In genomic region chr1:230112131-230112701, GRCh38 we compare ENCODE assay signal across 9 cellular contexts. TPM values are rescaled to one million over a fixed set of nuclear protein-coding genes. Genes with fewer than 3 reads are reported as not detected.
DNase-seq lines count a peak whose midpoint lies in the region; ATAC-seq and TF ChIP-seq lines count a peak whose summit lies in the region.
"Had no signal": no experiment of that assay in that cellular context is flagged by ENCODE, and none has a peak within 500 bp of the region (broad histone marks: within the 10 kb centered on the region; RNA-seq: fewer than 3 reads in every experiment).

No MANE protein-coding gene starts in this region.

- H3F3A ChIP-seq in SK-N-SH (replicated peaks; ENCODE audit: insufficient read depth), result no peaks in the 10 kb centered on the region

- TF ChIP-seq RAD21 in SK-N-SH (IDR thresholded peaks at IDR 0.05; ENCODE audit: low read length), result no peak

- H3K4me3 ChIP-seq in SK-N-SH (ENCODE audit: low read depth in 2 of 2, low read length in 1 of 2) (no peak overlapping the region), prostate gland (no peak overlapping the region)

- no peaks in the 10 kb centered on the region for H3K9me3 Mint-ChIP-seq in activated CD4-positive, alpha-beta T cell treated with anti-CD3 and anti-CD28 coated beads for 36 hours (ENCODE audit: low read depth)

- TF ChIP-seq CTCF in SK-N-SH (IDR thresholded peaks at IDR 0.05) (no peak), prostate gland (IDR thresholded peaks at IDR 0.05) (no peak)

- peak overlapping the region; percentile 6 for H3K27ac Mint-ChIP-seq in activated CD4-positive, alpha-beta T cell treated with anti-CD3 and anti-CD28 coated beads for 36 hours

- TF ChIP-seq POLR2A in prostate gland (IDR thresholded peaks at IDR 0.05), result no peak

- peaks cover 23 to 48% of the 10 kb centered on the region in 2 experiments for H3K4me1 ChIP-seq in SK-N-SH (ENCODE audit: control insufficient read depth in 1 of 2, insufficient read depth in 2 of 2, low read depth in 1 of 2, low read length in 1 of 2)
- H3K4me1 ChIP-seq in prostate gland (replicated peaks), result no peaks in the 10 kb centered on the region

- H3K36me3 ChIP-seq in SK-N-SH (replicated peaks in 1 of 2; ENCODE audit: control insufficient read depth in 1 of 2, insufficient read depth in 2 of 2, low read length in 1 of 2), result peaks cover 0 to 8% of the 10 kb centered on the region in 2 experiments
- no peaks in the 10 kb centered on the region for H3K36me3 ChIP-seq in prostate gland

- H3K4me2 ChIP-seq in SK-N-SH, result 0 out of 2 replicates have a peak overlapping the region, but pooled peaks have one; percentile 5

- DNase-seq in activated CD4-positive, alpha-beta T cell treated with anti-CD3 and anti-CD28 coated beads for 36 hours, result no peak
- no peak for DNase-seq in activated CD4-positive, alpha-beta T cell treated with anti-CD3 and anti-CD28 coated beads, Interleukin-2, amount 50 U/mL, for 1 hour
- DNase-seq in SK-N-SH (peak; percentile 71), iPS-NIHi11 (ENCODE audit: low spot score) (peak; percentile 48), superior temporal gyrus (ENCODE audit: extremely low spot score) (peak; percentile 82), GM03348 (ENCODE audit: low spot score) (no peak), prostate gland (ENCODE audit: low spot score) (no peak)
- DNase-seq: KG1 had no signal

- POLR2A ChIA-PET in activated CD4-positive, alpha-beta T cell treated with anti-CD3 and anti-CD28 coated beads for 36 hours (lab: Charles Lee), result interaction anchor here (0.7 kb wide), 2 partner anchors 582 to 1162 kb away, joined by 3 read pairs; no protein-coding TSS in a partner anchor
- POLR2A ChIA-PET in SK-N-SH (lab: Yijun Ruan, JAX), result no interaction called here

- H3K9me3 ChIP-seq in SK-N-SH (no peaks in the 10 kb centered on the region), prostate gland (no peaks in the 10 kb centered on the region)

- H3K9ac ChIP-seq in SK-N-SH, result no peak overlapping the region

- no peak overlapping the region for H3K4me3 Mint-ChIP-seq in activated CD4-positive, alpha-beta T cell treated with anti-CD3 and anti-CD28 coated beads for 36 hours

- no peaks in the 10 kb centered on the region for H3K9me2 ChIP-seq in SK-N-SH

- no peak overlapping the region for H2AFZ ChIP-seq in SK-N-SH (ENCODE audit: low read depth)

- CTCF ChIA-PET in activated CD4-positive, alpha-beta T cell treated with anti-CD3 and anti-CD28 coated beads for 36 hours (lab: Charles Lee), result interaction anchor here (0.5 to 2.0 kb wide), 6 partner anchors 8 to 317 kb away, joined by 3 to 7 read pairs (median 6); no protein-coding TSS in a partner anchor
- CTCF ChIA-PET in SK-N-SH (lab: Yijun Ruan, JAX), result interaction anchor here (0.7 to 3.4 kb wide), 6 partner anchors 8 to 451 kb away, joined by 3 to 10 read pairs (median 4); no protein-coding TSS in a partner anchor

- 64% methylated on average over 7 of the region's 7 CpGs for WGBS in SK-N-SH (ENCODE audit: low lambda C conversion rate)
- WGBS in prostate gland, result 64% methylated on average over 7 of the region's 7 CpGs

- intact Hi-C loops in activated CD4-positive, alpha-beta T cell treated with anti-CD3 and anti-CD28 coated beads for 36 hours (cut with DNase I, micrococcal nuclease), result loop anchor here in 1 of 2 experiments (5.0 kb wide), 2 partner anchors 55 to 130 kb away; no protein-coding TSS in a partner anchor
- intact Hi-C loops in prostate gland (cut with DNase I), result no loop called here

- H3K27ac ChIP-seq in SK-N-SH (ENCODE audit: low read depth in 2 of 2, low read length in 1 of 2) (peak overlapping the region in 1 of 2 experiments; percentile 64; a peak in 2 of 4 replicates), prostate gland (no peak overlapping the region)

- H3K79me2 ChIP-seq in SK-N-SH (ENCODE audit: insufficient read depth), result peaks cover 97% of the 10 kb centered on the region

- peaks cover 39% of the 10 kb centered on the region for H4K20me1 ChIP-seq in SK-N-SH (ENCODE audit: insufficient read depth)

- no peaks in the 10 kb centered on the region for H3K27me3 ChIP-seq in SK-N-SH (ENCODE audit: insufficient read depth)
- H3K27me3 ChIP-seq in prostate gland (replicated peaks; ENCODE audit: insufficient read depth), result no peaks in the 10 kb centered on the region

- TF ChIP-seq EP300 in SK-N-SH (IDR thresholded peaks at IDR 0.05; ENCODE audit: borderline replicate concordance in 1 of 2, low read depth in 1 of 2, low read length in 1 of 2), result no peak

- peaks cover 80% of the 10 kb centered on the region for H3K4me1 Mint-ChIP-seq in activated CD4-positive, alpha-beta T cell treated with anti-CD3 and anti-CD28 coated beads for 36 hours

- H3K36me3 Mint-ChIP-seq in activated CD4-positive, alpha-beta T cell treated with anti-CD3 and anti-CD28 coated beads for 36 hours (ENCODE audit: low read depth), result peaks cover 30% of the 10 kb centered on the region

- ATAC-seq in activated CD4-positive, alpha-beta T cell treated with anti-CD3 and anti-CD28 coated beads for 36 hours, result no peak
- ATAC-seq in GM19328 (IDR thresholded peaks at IDR 0.05; ENCODE audit: unreplicated experiment), result no peak

- H3K27me3 Mint-ChIP-seq in activated CD4-positive, alpha-beta T cell treated with anti-CD3 and anti-CD28 coated beads for 36 hours, result no peaks in the 10 kb centered on the region

TF ChIP-seq in SK-N-SH, 30 proteins besides CTCF, POLR2A, EP300 and RAD21:
- no peak for TF ChIP-seq FOXM1 (IDR thresholded peaks at IDR 0.05; ENCODE audit: low read depth)
- no peak for TF ChIP-seq GATA2 (CRISPR knock-in tag; IDR thresholded peaks at IDR 0.05)
- no peak for TF ChIP-seq EZH2phosphoT487 (IDR thresholded peaks at IDR 0.05; ENCODE audit: borderline replicate concordance, low read depth)
- TF ChIP-seq ZBTB33 (IDR thresholded peaks at IDR 0.05; ENCODE audit: borderline replicate concordance, low read depth), result no peak

RNA-seq across cellular contexts. Expression of gene GALNT2, which starts 45.2 kb away (rescaled TPM):
- 10 to 100 TPM; 48.2 to 51.0 TPM for total RNA-seq in activated CD4-positive, alpha-beta T cell treated with anti-CD3 and anti-CD28 coated beads for 36 hours
- polyA plus RNA-seq in SK-N-SH (2012; rRNA removed), result 99.8 and 118 TPM in 2 replicates
- 81.8 and 111 TPM in 2 replicates for polyA plus RNA-seq in SK-N-SH (2012; cell fraction: cytosol; rRNA removed)
- 93.4 and 117 TPM in 2 replicates for polyA plus RNA-seq in SK-N-SH (2012; cell fraction: nucleus; rRNA removed)
- total RNA-seq in prostate gland, result 100 to 1,000 TPM in 1 of 2 donors, 10 to 100 TPM in 1; 34.1 to 125 TPM

Comparison
In these comparisons a context has a peak if more than half of its experiments do, and no peak if none do; other contexts are left out.
1. DNase-seq: peak in SK-N-SH (single experiment), iPS-NIHi11 (single experiment) and superior temporal gyrus (single experiment); none in activated CD4-positive, alpha-beta T cell treated with anti-CD3 and anti-CD28 coated beads for 36 hours (single experiment), activated CD4-positive, alpha-beta T cell treated with anti-CD3 and anti-CD28 coated beads, Interleukin-2, amount 50 U/mL, for 1 hour (single experiment), GM03348 (single experiment) and prostate gland (single experiment).